Comparison of ENCODE assay signal across 23 cellular contexts in genomic region chr13:61989984-61990383, GRCh38.
"Had no signal": no experiment of that assay in that cellular context is flagged by ENCODE, and none has a peak within 500 bp of the region (broad histone marks: within the 10 kb centered on the region; RNA-seq: fewer than 3 reads in every experiment).

No MANE protein-coding gene starts in this region.

- H3K4me1 ChIP-seq: esophagus muscularis mucosa, foreskin keratinocyte, gastroesophageal sphincter, heart left ventricle, left lung, lower lobe of right lung had no signal

- H3K79me2 ChIP-seq: hepatocyte had no signal

- H3K4me3 Mint-ChIP-seq: immature natural killer cell; mesothelial cell of epicardium; naive B cell; naive thymus-derived CD8-positive, alpha-beta T cell had no signal

- H2AFZ ChIP-seq: hepatocyte had no signal

- H3K4me2 ChIP-seq: hepatocyte had no signal

- DNase-seq: dermis blood vessel endothelial cell; dorsolateral prefrontal cortex; effector CD4-positive, alpha-beta T cell; effector memory CD4-positive, alpha-beta T cell; foreskin keratinocyte; heart left ventricle; hypothalamus; immature natural killer cell; left cardiac atrium; left lung; left ventricle myocardium superior; lower lobe of right lung; mesenchymal stem cell; mucosa of descending colon; naive B cell; naive thymus-derived CD8-positive, alpha-beta T cell had no signal

- ATAC-seq: foreskin keratinocyte; gastroesophageal sphincter; heart left ventricle; left cardiac atrium; left lung; left ventricle myocardium superior; lower lobe of right lung; mucosa of descending colon; naive thymus-derived CD8-positive, alpha-beta T cell had no signal

- H3K27me3 ChIP-seq: esophagus muscularis mucosa, foreskin keratinocyte, gastroesophageal sphincter, heart left ventricle, hepatocyte, left lung had no signal

- H3K27me3 Mint-ChIP-seq: naive B cell; naive thymus-derived CD8-positive, alpha-beta T cell had no signal

- H3K4me1 Mint-ChIP-seq: immature natural killer cell; naive B cell; naive thymus-derived CD8-positive, alpha-beta T cell had no signal

- H3K9me3 Mint-ChIP-seq: mesothelial cell of epicardium had no signal

- H3K9me3 ChIP-seq: esophagus muscularis mucosa, gastroesophageal sphincter, heart left ventricle, left lung, lower lobe of right lung had no signal

- H3K36me3 Mint-ChIP-seq: immature natural killer cell; mesothelial cell of epicardium; naive B cell; naive thymus-derived CD8-positive, alpha-beta T cell had no signal

- H3K27ac ChIP-seq: coronary artery, dorsolateral prefrontal cortex, esophagus muscularis mucosa, foreskin keratinocyte, gastroesophageal sphincter, heart left ventricle, hepatocyte, left lung, lower lobe of right lung had no signal

- FAIRE-seq: endothelial cell of umbilical vein, keratinocyte had no signal

- H3K36me3 ChIP-seq: esophagus muscularis mucosa, gastroesophageal sphincter, heart left ventricle, left lung, lower lobe of right lung had no signal

- H3K4me3 ChIP-seq: coronary artery, dorsolateral prefrontal cortex, esophagus muscularis mucosa, gastroesophageal sphincter, heart left ventricle, hepatocyte, left lung, lower lobe of right lung, mucosa of descending colon had no signal

- H3K27ac Mint-ChIP-seq: immature natural killer cell; mesothelial cell of epicardium; naive B cell; naive thymus-derived CD8-positive, alpha-beta T cell had no signal
